Comparison of ENCODE assay signal across 11 cellular contexts in genomic region chr16:30350134-30350871, GRCh38. TPM values are rescaled to one million over a fixed set of nuclear protein-coding genes. Genes with fewer than 3 reads are reported as not detected.
DNase-seq lines count a peak whose midpoint lies in the region; ATAC-seq, FAIRE-seq and TF ChIP-seq lines count a peak whose summit lies in the region.
"Had no signal": no experiment of that assay in that cellular context is flagged by ENCODE, and none has a peak within 500 bp of the region (broad histone marks: within the 10 kb centered on the region; RNA-seq: fewer than 3 reads in every experiment).

No MANE protein-coding gene starts in this region.

- TF ChIP-seq CTCF in activated B cell treated with CpG ODN at 0.5 μM for 24 hours (IDR thresholded peaks at IDR 0.05), result no peak
- no peak for TF ChIP-seq CTCF in osteoblast (IDR thresholded peaks at IDR 0.05; ENCODE audit: extremely low read depth, low read depth, low read length)
- no peak for TF ChIP-seq CTCF in heart right ventricle (IDR thresholded peaks at IDR 0.05)

- H3K4me3 ChIP-seq in osteoblast (ENCODE audit: insufficient read depth, low read length) (no peak overlapping the region), heart right ventricle (no peak overlapping the region)

- peak overlapping the region; percentile 67 for H3K4me3 Mint-ChIP-seq in activated B cell treated with CpG ODN at 0.5 μM for 24 hours

- peaks cover 12% of the 10 kb centered on the region for H4K20me1 ChIP-seq in osteoblast (ENCODE audit: insufficient read depth, low read length)

- intact Hi-C loops in activated B cell treated with CpG ODN at 0.5 μM for 24 hours (cut with micrococcal nuclease) (no loop called here), heart right ventricle (cut with DNase I) (loop anchor here in 2 of 10 donors (10.0 kb wide), 2 partner anchors 54 to 64 kb away; partner anchors contain the start of gene ZNF771 (in 1 of the 2))

- CTCF ChIA-PET in activated B cell treated with CpG ODN at 0.5 μM for 24 hours (lab: Charles Lee), result no interaction called here

- WGBS in heart right ventricle, 2 donors, result 70 to 79% methylated on average over 3 of the region's 3 CpGs

- peaks cover 56% of the 10 kb centered on the region for H3K36me3 Mint-ChIP-seq in activated B cell treated with CpG ODN at 0.5 μM for 24 hours (ENCODE audit: low read depth)

- no peak overlapping the region for H3K4me2 ChIP-seq in osteoblast (ENCODE audit: insufficient read depth, low read length)

- no peak for FAIRE-seq in HTR-8/SVneo (lab: Jason Lieb, UNC)

- DNase-seq in activated B cell treated with CpG ODN at 0.5 μM for 24 hours, result no peak
- peak; percentile 43 for DNase-seq in osteoblast (ENCODE audit: insufficient read length, low spot score, missing footprints)
- no peak for DNase-seq in heart right ventricle
- no peak for DNase-seq in AG08395 (ENCODE audit: low spot score)
- DNase-seq in HTR-8/SVneo (ENCODE audit: insufficient read length, low spot score), result no peak
- no peak for DNase-seq in UCSD-AML1 (lab: John Stamatoyannopoulos, UW; ENCODE audit: unreplicated experiment)
- DNase-seq: NCI-H1417 had no signal

- H3K36me3 ChIP-seq in osteoblast (ENCODE audit: insufficient read depth, low read length) (peaks cover 30% of the 10 kb centered on the region), heart right ventricle (peaks cover 0 to 46% (median 24%) of the 10 kb centered on the region in 9 donors)

- H3K9me3 ChIP-seq in osteoblast (ENCODE audit: low read depth, low read length) (no peaks in the 10 kb centered on the region), heart right ventricle (no peaks in the 10 kb centered on the region)

- H3K27me3 ChIP-seq in osteoblast (ENCODE audit: insufficient read depth, low read length) (no peaks in the 10 kb centered on the region), heart right ventricle (no peaks in the 10 kb centered on the region)

- peak overlapping the region; percentile 79 for H3K27ac Mint-ChIP-seq in activated B cell treated with CpG ODN at 0.5 μM for 24 hours

- H3K4me1 ChIP-seq in osteoblast (ENCODE audit: insufficient read depth, low read length) (peaks cover 20% of the 10 kb centered on the region), heart right ventricle (peaks cover 18 to 36% (median 28%) of the 10 kb centered on the region in 9 donors)

- peaks cover 52% of the 10 kb centered on the region for H3K4me1 Mint-ChIP-seq in activated B cell treated with CpG ODN at 0.5 μM for 24 hours

- peaks cover 28% of the 10 kb centered on the region for H3K79me2 ChIP-seq in osteoblast (ENCODE audit: insufficient read depth, low read length)

- POLR2A ChIA-PET in activated B cell treated with CpG ODN at 0.5 μM for 24 hours (lab: Charles Lee), result interaction anchor here (0.6 to 1.1 kb wide), 5 partner anchors 14 to 123 kb away, joined by 3 to 15 read pairs (median 4); partner anchors contain the start of gene SEPTIN1

- H2AFZ ChIP-seq in osteoblast (ENCODE audit: low read length), result no peak overlapping the region

- ATAC-seq in GM18867 (IDR thresholded peaks at IDR 0.05; ENCODE audit: unreplicated experiment) (peak; percentile 48), HG02870 (IDR thresholded peaks at IDR 0.05; ENCODE audit: unreplicated experiment) (peak; percentile 41), activated B cell treated with CpG ODN at 0.5 μM for 24 hours (ENCODE audit: low read depth) (peak; percentile 18), heart right ventricle (no peak)

- H3K27ac ChIP-seq in osteoblast (ENCODE audit: low read depth, low read length), result no peak overlapping the region
- no peak overlapping the region for H3K27ac ChIP-seq in heart right ventricle

- no peaks in the 10 kb centered on the region for H3K9me3 Mint-ChIP-seq in activated B cell treated with CpG ODN at 0.5 μM for 24 hours

- H3K27me3 Mint-ChIP-seq in activated B cell treated with CpG ODN at 0.5 μM for 24 hours, result no peaks in the 10 kb centered on the region

RNA-seq across cellular contexts. Expression of gene CD2BP2, which starts 4.8 kb away (rescaled TPM):
- total RNA-seq in activated B cell treated with CpG ODN at 0.5 μM for 24 hours, result 87.8 and 88.0 TPM in 2 replicates
- total RNA-seq in osteoblast, result 30.9 and 32.9 TPM in 2 replicates
- 10 to 100 TPM; 34.9 to 48.8 (median 38.8) TPM for total RNA-seq in heart right ventricle
- 10 to 100 TPM; 19.9 to 47.7 TPM for polyA plus RNA-seq in heart right ventricle

RNA-seq across cellular contexts. Expression of gene TBC1D10B, which starts 20.0 kb away (rescaled TPM):
- total RNA-seq in activated B cell treated with CpG ODN at 0.5 μM for 24 hours (46.3 and 50.2 TPM in 2 replicates), osteoblast (26.5 and 31.5 TPM in 2 replicates), heart right ventricle (10 to 100 TPM; 18.0 to 27.7 (median 22.2) TPM)
- polyA plus RNA-seq in heart right ventricle, result 10 to 100 TPM; 25.1 to 30.0 TPM

RNA-seq across cellular contexts. Expression of gene MYL11, which starts 24.3 kb away (rescaled TPM):
- total RNA-seq in activated B cell treated with CpG ODN at 0.5 μM for 24 hours (not detected in 2 replicates), osteoblast (not detected in 2 replicates), heart right ventricle (not detected)
- polyA plus RNA-seq in heart right ventricle, result 1 to 10 TPM in 1 of 2 donors, under 1 TPM in 1; 0.41 to 3.7 TPM
- total RNA-seq: omental fat pad, subcutaneous adipose tissue had no signal

RNA-seq across cellular contexts. Expression of gene SEPTIN1, which starts 32.1 kb away (rescaled TPM):
- total RNA-seq in activated B cell treated with CpG ODN at 0.5 μM for 24 hours (192 and 199 TPM in 2 replicates), osteoblast (0.29 TPM in 1 of 2 replicates, not detected in the other), heart right ventricle (1 to 10 TPM in 9 of 10 donors, under 1 TPM in 1; 0.97 to 6.8 (median 1.4) TPM)
- polyA plus RNA-seq in heart right ventricle, result 1 to 10 TPM in 1 of 2 donors, under 1 TPM in 1; 0.78 to 3.4 TPM

RNA-seq across cellular contexts. Expression of gene ZNF48, which starts 44.9 kb away (rescaled TPM):
- total RNA-seq in activated B cell treated with CpG ODN at 0.5 μM for 24 hours (11.7 and 13.0 TPM in 2 replicates), osteoblast (10.0 and 10.9 TPM in 2 replicates), heart right ventricle (1 to 10 TPM; 3.2 to 6.6 (median 5.4) TPM)
- polyA plus RNA-seq in heart right ventricle, result 1 to 10 TPM; 2.2 to 8.0 TPM

Comparison
In these comparisons a context has a peak if more than half of its experiments do, and no peak if none do; other contexts are left out.
1. ATAC-seq: peak in GM18867 (single experiment), HG02870 (single experiment) and activated B cell treated with CpG ODN at 0.5 μM for 24 hours (single experiment); none in heart right ventricle (0 of 8).